ENCODE assay signal across 9 cellular contexts in genomic region chr19:8722032-8722431, GRCh38. TPM values are rescaled to one million over a fixed set of nuclear protein-coding genes. Genes with fewer than 3 reads are reported as not detected.
"Had no signal": no experiment of that assay in that cellular context is flagged by ENCODE, and none has a peak within 500 bp of the region (broad histone marks: within the 10 kb centered on the region; RNA-seq: fewer than 3 reads in every experiment).

No MANE protein-coding gene starts in this region.

- DNase-seq: GDM1, GF-D8 had no signal

- FAIRE-seq: G401.6, GM12878, GM12891, GM12892, GM18507, GM19239 had no signal

- H3K4me3 ChIP-seq: GM12878 had no signal

- ATAC-seq: GM12878 had no signal

RNA-seq across cellular contexts. Expression of gene OR2Z1, which starts 0.6 kb away (rescaled TPM):
- total RNA-seq: G401, GM12878 had no signal
- polyA plus RNA-seq: GM12878 had no signal

RNA-seq across cellular contexts. Expression of gene ACTL9, which starts 23.4 kb away (rescaled TPM):
- total RNA-seq: G401, GM12878 had no signal
- polyA plus RNA-seq: GM12878 had no signal
